Comparison of ENCODE assay signal across 8 cellular contexts in genomic region chr17:51435641-51436091, GRCh38.
DNase-seq lines count a peak whose midpoint lies in the region; FAIRE-seq and TF ChIP-seq lines count a peak whose summit lies in the region.

No MANE protein-coding gene starts in this region.

- no peaks in the 10 kb centered on the region for H3K9me3 Mint-ChIP-seq in activated T-helper 1 cell treated with anti-CD3 and anti-CD28 coated beads, Interleukin-12 subunit alpha, Interleukin-12 subunit beta, Interleukin-2, Interleukin-4 antibody, amounts not matched to agents 30 ng/mL and 10 ng/mL and 1 ng/mL, durations not matched to agents 14 hours and 24 hours and 36 hours
- H3K9me3 Mint-ChIP-seq in activated T-helper 2 cell treated with anti-CD3 and anti-CD28 coated beads, Interferon-gamma antibody, Interleukin-2, Interleukin-4, amounts not matched to agents 10 μg/mL and 5 μg/mL and 100 μg/mL, durations not matched to agents 14 hours and 24 hours and 36 hours, result no peaks in the 10 kb centered on the region

- no peak overlapping the region for H3K4me3 Mint-ChIP-seq in activated T-helper 1 cell treated with anti-CD3 and anti-CD28 coated beads, Interleukin-12 subunit alpha, Interleukin-12 subunit beta, Interleukin-2, Interleukin-4 antibody, amounts not matched to agents 30 ng/mL and 10 ng/mL and 1 ng/mL, durations not matched to agents 14 hours and 24 hours and 36 hours
- no peak overlapping the region for H3K4me3 Mint-ChIP-seq in activated T-helper 2 cell treated with anti-CD3 and anti-CD28 coated beads, Interferon-gamma antibody, Interleukin-2, Interleukin-4, amounts not matched to agents 10 μg/mL and 5 μg/mL and 100 μg/mL, durations not matched to agents 14 hours and 24 hours and 36 hours (ENCODE audit: low read depth)

- TF ChIP-seq CTCF in HEK293 (tag by site-specific recombination; IDR thresholded peaks at IDR 0.05) (peak; percentile 80), transverse colon (IDR thresholded peaks at IDR 0.05) (peak in 2 of 5 experiments; percentile 12 to 17)

- peaks cover 4% of the 10 kb centered on the region for H3K36me3 Mint-ChIP-seq in activated T-helper 1 cell treated with anti-CD3 and anti-CD28 coated beads, Interleukin-12 subunit alpha, Interleukin-12 subunit beta, Interleukin-2, Interleukin-4 antibody, amounts not matched to agents 30 ng/mL and 10 ng/mL and 1 ng/mL, durations not matched to agents 14 hours and 24 hours and 36 hours (ENCODE audit: low read depth)
- no peaks in the 10 kb centered on the region for H3K36me3 Mint-ChIP-seq in activated T-helper 2 cell treated with anti-CD3 and anti-CD28 coated beads, Interferon-gamma antibody, Interleukin-2, Interleukin-4, amounts not matched to agents 10 μg/mL and 5 μg/mL and 100 μg/mL, durations not matched to agents 14 hours and 24 hours and 36 hours (ENCODE audit: low read depth)

- no peaks in the 10 kb centered on the region for H3K9me3 ChIP-seq in HEK293 (ENCODE audit: control insufficient read depth, insufficient read depth, low read depth, low read length)
- 0 out of 2 replicates have a peak, but pooled peaks cover 2% of the 10 kb centered on the region for H3K9me3 ChIP-seq in iPS-20b (ENCODE audit: insufficient read depth, low read depth, low read length)
- H3K9me3 ChIP-seq in transverse colon, result no peaks in the 10 kb centered on the region

- CTCF ChIA-PET in HEK293 (lab: Yijun Ruan, JAX), result interaction anchor here (0.6 to 2.9 kb wide), 34 partner anchors 9 to 1292 kb away, joined by 3 to 61 read pairs (median 5); no protein-coding TSS in a partner anchor

- peak overlapping the region; percentile 44 for H3K27ac Mint-ChIP-seq in activated T-helper 1 cell treated with anti-CD3 and anti-CD28 coated beads, Interleukin-12 subunit alpha, Interleukin-12 subunit beta, Interleukin-2, Interleukin-4 antibody, amounts not matched to agents 30 ng/mL and 10 ng/mL and 1 ng/mL, durations not matched to agents 14 hours and 24 hours and 36 hours
- no peak overlapping the region for H3K27ac Mint-ChIP-seq in activated T-helper 2 cell treated with anti-CD3 and anti-CD28 coated beads, Interferon-gamma antibody, Interleukin-2, Interleukin-4, amounts not matched to agents 10 μg/mL and 5 μg/mL and 100 μg/mL, durations not matched to agents 14 hours and 24 hours and 36 hours

- TF ChIP-seq POLR2A in transverse colon (IDR thresholded peaks at IDR 0.05) (no peak), GM12892 (IDR thresholded peaks at IDR 0.05; ENCODE audit: low read depth, low read length) (no peak)

- 0 out of 2 replicates have a peak overlapping the region, but pooled peaks have one; percentile 42 for H3K9ac ChIP-seq in iPS-20b (ENCODE audit: low read depth, low read length)

- H3K36me3 ChIP-seq in HEK293 (ENCODE audit: control insufficient read depth in 2 of 2, insufficient read depth in 1 of 2, low read length in 2 of 2) (no peaks in the 10 kb centered on the region), iPS-20b (ENCODE audit: insufficient read depth, low read depth, low read length) (no peaks in the 10 kb centered on the region), transverse colon (no peaks in the 10 kb centered on the region)

- no peak for TF ChIP-seq EP300 in transverse colon (IDR thresholded peaks at IDR 0.05; ENCODE audit: low read depth)

- POLR2A ChIA-PET in HEK293 (lab: Yijun Ruan, JAX), result interaction anchor here (1.6 to 2.7 kb wide), 2 partner anchors 12 to 20 kb away, joined by 5 to 12 read pairs; no protein-coding TSS in a partner anchor

- no peak for FAIRE-seq in GM12892 (lab: Jason Lieb, UNC)

- intact Hi-C loops in activated T-helper 1 cell treated with anti-CD3 and anti-CD28 coated beads, Interleukin-12 subunit alpha, Interleukin-12 subunit beta, Interleukin-2, Interleukin-4 antibody, amounts not matched to agents 30 ng/mL and 10 ng/mL and 1 ng/mL, durations not matched to agents 14 hours and 24 hours and 36 hours (cut with micrococcal nuclease), result no loop called here
- intact Hi-C loops in transverse colon (cut with DNase I; ENCODE audit: low total_unique reads), result no loop called here
- intact Hi-C loops in activated T-helper 2 cell treated with anti-CD3 and anti-CD28 coated beads, Interferon-gamma antibody, Interleukin-2, Interleukin-4, amounts not matched to agents 10 μg/mL and 5 μg/mL and 100 μg/mL, durations not matched to agents 14 hours and 24 hours and 36 hours (cut with micrococcal nuclease), result no loop called here

- H3K27me3 ChIP-seq in iPS-20b (ENCODE audit: insufficient read depth, low read length) (no peaks in the 10 kb centered on the region), transverse colon (no peaks in the 10 kb centered on the region)

- DNase-seq in D341Med (ENCODE audit: low spot score) (peak; percentile 86), NCI-H526 treated with DMSO at 0.1 percent for 48 hours (lab: John Stamatoyannopoulos, UW) (peak; percentile 11), transverse colon (peak; percentile 48), GM12892 (ENCODE audit: insufficient read length) (no peak)
- DNase-seq in activated T-helper 1 cell treated with anti-CD3 and anti-CD28 coated beads, Interleukin-12 subunit alpha, Interleukin-12 subunit beta, Interleukin-2, Interleukin-4 antibody, amounts not matched to agents 30 ng/mL and 10 ng/mL and 1 ng/mL, durations not matched to agents 14 hours and 24 hours and 36 hours (ENCODE audit: low spot score), result no peak
- DNase-seq in activated T-helper 2 cell treated with anti-CD3 and anti-CD28 coated beads, Interferon-gamma antibody, Interleukin-2, Interleukin-4, amounts not matched to agents 10 μg/mL and 5 μg/mL and 100 μg/mL, durations not matched to agents 14 hours and 24 hours and 36 hours (ENCODE audit: low spot score), result no peak

- peaks cover 51% of the 10 kb centered on the region for H3K4me1 Mint-ChIP-seq in activated T-helper 1 cell treated with anti-CD3 and anti-CD28 coated beads, Interleukin-12 subunit alpha, Interleukin-12 subunit beta, Interleukin-2, Interleukin-4 antibody, amounts not matched to agents 30 ng/mL and 10 ng/mL and 1 ng/mL, durations not matched to agents 14 hours and 24 hours and 36 hours (ENCODE audit: low read depth)
- H3K4me1 Mint-ChIP-seq in activated T-helper 2 cell treated with anti-CD3 and anti-CD28 coated beads, Interferon-gamma antibody, Interleukin-2, Interleukin-4, amounts not matched to agents 10 μg/mL and 5 μg/mL and 100 μg/mL, durations not matched to agents 14 hours and 24 hours and 36 hours (ENCODE audit: low read depth), result peaks cover 35% of the 10 kb centered on the region

- H3K4me1 ChIP-seq in HEK293 (ENCODE audit: control insufficient read depth, insufficient read depth, low read length), result peaks cover 6% of the 10 kb centered on the region
- H3K4me1 ChIP-seq in iPS-20b (ENCODE audit: insufficient read depth, low read length), result no peaks in the 10 kb centered on the region; the same call in 1 of the 2 replicates
- no peaks in the 10 kb centered on the region for H3K4me1 ChIP-seq in transverse colon

- H3K4me3 ChIP-seq in HEK293 (ENCODE audit: low read depth, low read length) (no peak overlapping the region), iPS-20b (ENCODE audit: low read length) (no peak overlapping the region), transverse colon (no peak overlapping the region)

- 0 to 20% methylated on average over 1 to 5 of the region's 5 CpGs for WGBS in transverse colon (ENCODE audit: low coverage in 1 of 2), 2 donors

- H3K27ac ChIP-seq in HEK293 (ENCODE audit: extremely low read depth, low read depth, low read length), result no peak overlapping the region
- no peak overlapping the region for H3K27ac ChIP-seq in iPS-20b (ENCODE audit: low read length)
- H3K27ac ChIP-seq in transverse colon, result no peak overlapping the region

- no peaks in the 10 kb centered on the region for H3K27me3 Mint-ChIP-seq in activated T-helper 1 cell treated with anti-CD3 and anti-CD28 coated beads, Interleukin-12 subunit alpha, Interleukin-12 subunit beta, Interleukin-2, Interleukin-4 antibody, amounts not matched to agents 30 ng/mL and 10 ng/mL and 1 ng/mL, durations not matched to agents 14 hours and 24 hours and 36 hours (ENCODE audit: insufficient read depth)
- H3K27me3 Mint-ChIP-seq in activated T-helper 2 cell treated with anti-CD3 and anti-CD28 coated beads, Interferon-gamma antibody, Interleukin-2, Interleukin-4, amounts not matched to agents 10 μg/mL and 5 μg/mL and 100 μg/mL, durations not matched to agents 14 hours and 24 hours and 36 hours (ENCODE audit: low read depth), result no peaks in the 10 kb centered on the region

- in situ Hi-C loops in transverse colon (cut with MboI; ENCODE audit: low pct_ligation_motif_present in 1 of 4, low pct_unique_long_range_greater_than_20kb in 1 of 4, low sequenced_read_pairs in 3 of 4), result no loop called here

TF ChIP-seq in HEK293, 187 proteins besides CTCF, POLR2A, EP300 and RAD21 (continues in another document):
- TF ChIP-seq KLF7 (tag by site-specific recombination; IDR thresholded peaks at IDR 0.05; ENCODE audit: borderline replicate concordance) (no peak), ZIC2 (tag by site-specific recombination; IDR thresholded peaks at IDR 0.05) (peak; percentile 36; the same call in 1 of the 2 replicates), MEIS1 (CRISPR knock-in tag; IDR thresholded peaks at IDR 0.05; ENCODE audit: borderline replicate concordance) (peak; percentile 96), ZNF549 (tag by site-specific recombination; IDR thresholded peaks at IDR 0.05) (no peak), ZFHX2 (tag by site-specific recombination; conservative IDR thresholded peaks at IDR 0.05) (peak; percentile 50; the same call in 1 of the 2 replicates), RBAK (tag by site-specific recombination; IDR thresholded peaks at IDR 0.05) (no peak), ZNF629 (tag by site-specific recombination; IDR thresholded peaks at IDR 0.05) (0 out of 2 replicates have a peak, but pooled peaks have one; percentile 13), WT1 (tag by site-specific recombination; IDR thresholded peaks at IDR 0.05) (peak; percentile 89), ZBTB17 (tag by site-specific recombination; IDR thresholded peaks at IDR 0.05) (peak; percentile 75; the same call in 1 of the 2 replicates), ZNF2 (tag by site-specific recombination; IDR thresholded peaks at IDR 0.05) (0 out of 2 replicates have a peak, but pooled peaks have one; percentile 42), EGR2 (tag by site-specific recombination; IDR thresholded peaks at IDR 0.05; ENCODE audit: low read depth) (0 out of 2 replicates have a peak, but pooled peaks have one; percentile 43)
- TF ChIP-seq, protein P1, sequence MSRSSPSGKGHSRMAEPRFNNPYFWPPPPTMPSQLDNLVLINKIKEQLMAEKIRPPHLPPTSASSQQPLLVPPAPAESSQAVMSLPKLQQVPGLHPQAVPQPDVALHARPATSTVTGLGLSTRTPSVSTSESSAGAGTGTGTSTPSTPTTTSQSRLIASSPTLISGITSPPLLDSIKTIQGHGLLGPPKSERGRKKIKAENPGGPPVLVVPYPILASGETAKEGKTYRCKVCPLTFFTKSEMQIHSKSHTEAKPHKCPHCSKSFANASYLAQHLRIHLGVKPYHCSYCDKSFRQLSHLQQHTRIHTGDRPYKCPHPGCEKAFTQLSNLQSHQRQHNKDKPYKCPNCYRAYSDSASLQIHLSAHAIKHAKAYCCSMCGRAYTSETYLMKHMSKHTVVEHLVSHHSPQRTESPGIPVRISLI (tag by site-specific recombination; IDR thresholded peaks at IDR 0.05), result 0 out of 2 replicates have a peak, but pooled peaks have one; percentile 48

Comparison
In these comparisons a context has a peak if more than half of its experiments do, and no peak if none do; other contexts are left out.
1. DNase-seq: peak in D341Med (single experiment), NCI-H526 treated with DMSO at 0.1 percent for 48 hours (single experiment) and transverse colon (single experiment); none in activated T-helper 1 cell treated with anti-CD3 and anti-CD28 coated beads, Interleukin-12 subunit alpha, Interleukin-12 subunit beta, Interleukin-2, Interleukin-4 antibody, amounts not matched to agents 30 ng/mL and 10 ng/mL and 1 ng/mL, durations not matched to agents 14 hours and 24 hours and 36 hours (single experiment), GM12892 (single experiment) and activated T-helper 2 cell treated with anti-CD3 and anti-CD28 coated beads, Interferon-gamma antibody, Interleukin-2, Interleukin-4, amounts not matched to agents 10 μg/mL and 5 μg/mL and 100 μg/mL, durations not matched to agents 14 hours and 24 hours and 36 hours (single experiment).